Comparison of ENCODE assay signal across 37 cellular contexts in genomic region chr11:2118674-2119073, GRCh38. TPM values are rescaled to one million over a fixed set of nuclear protein-coding genes. Genes with fewer than 3 reads are reported as not detected.
"Had no signal": no experiment of that assay in that cellular context is flagged by ENCODE, and none has a peak within 500 bp of the region (broad histone marks: within the 10 kb centered on the region; RNA-seq: fewer than 3 reads in every experiment).

No MANE protein-coding gene starts in this region.

- H3K27me3 ChIP-seq: brain microvascular endothelial cell, cardiac muscle cell had no signal

- FAIRE-seq: astrocyte, TTC549 had no signal

- H3K27ac ChIP-seq: body of pancreas, brain microvascular endothelial cell, breast epithelium, cardiac muscle cell, VCaP had no signal

- H3K4me1 ChIP-seq: body of pancreas, breast epithelium had no signal

- ATAC-seq: activated CD8-positive, alpha-beta T cell treated with anti-CD3 and anti-CD28 coated beads for 36 hours; activated naive CD4-positive, alpha-beta T cell treated with anti-CD3 and anti-CD28 coated beads, Interleukin-2, amount 50 U/mL, for 72 hours; activated T-cell treated with anti-CD3 and anti-CD28 coated beads, Interleukin-2, amount 50 U/mL, for 4 hours; activated T-cell treated with anti-CD3 and anti-CD28 coated beads, Interleukin-2, amount 50 U/mL, for 72 hours; activated T-helper 17 cell treated with anti-CD3 and anti-CD28 coated beads, Interleukin-2, amount 50 U/mL, for 72 hours; body of pancreas had no signal

- H3K36me3 ChIP-seq: brain microvascular endothelial cell, breast epithelium, cardiac muscle cell had no signal

- DNase-seq: activated B cell treated with CpG ODN at 0.5 μM for 24 hours; activated CD4-positive, alpha-beta memory T cell treated with anti-CD3 and anti-CD28 coated beads for 36 hours; activated CD4-positive, alpha-beta T cell treated with anti-CD3 and anti-CD28 coated beads for 4 hours; activated CD4-positive, alpha-beta T cell treated with anti-CD3 and anti-CD28 coated beads, Interleukin-2, amount 10 ng/mL, durations not matched to agents 24 days and 14 days; activated CD4-positive, alpha-beta T cell treated with anti-CD3 and anti-CD28 coated beads, Interleukin-2, amount 50 U/mL, for 1 hour; activated CD4-positive, alpha-beta T cell treated with anti-CD3 and anti-CD28 coated beads, Interleukin-2, amount 50 U/mL, for 4 hours; activated CD4-positive, CD25-positive, alpha-beta regulatory T cell treated with anti-CD3 and anti-CD28 coated beads, Interleukin-2, amount 50 U/mL, for 72 hours; activated CD8-positive, alpha-beta memory T cell treated with anti-CD3 and anti-CD28 coated beads, Interleukin-2, amount 50 U/mL, for 4 hours; activated CD8-positive, alpha-beta T cell treated with anti-CD3 and anti-CD28 coated beads for 36 hours; activated effector memory CD4-positive, alpha-beta T cell treated with anti-CD3 and anti-CD28 coated beads, Interleukin-2, amount 50 U/mL, for 16 hours; activated gamma-delta T cell treated with Interleukin-2 at 50 U/mL for 16 hours; activated naive CD4-positive, alpha-beta T cell; activated naive CD4-positive, alpha-beta T cell treated with anti-CD3 and anti-CD28 coated beads for 36 hours; activated naive CD4-positive, alpha-beta T cell treated with anti-CD3 and anti-CD28 coated beads, Interleukin-2, amount 50 U/mL, for 16 hours; activated naive CD8-positive, alpha-beta T cell treated with anti-CD3 and anti-CD28 coated beads for 36 hours; activated T-cell treated with anti-CD3 and anti-CD28 coated beads for 4 hours; activated T-cell treated with anti-CD3 and anti-CD28 coated beads, Interleukin-2, amount 50 U/mL, for 1 hour; activated T-cell treated with anti-CD3 and anti-CD28 coated beads, Interleukin-2, amount 50 U/mL, for 4 hours; activated T-cell treated with anti-CD3 and anti-CD28 coated beads, Interleukin-2, amount 50 U/mL, for 72 hours; amniotic stem cell; aorta; body of pancreas; brain microvascular endothelial cell; central memory CD4-positive, alpha-beta T cell; T-helper 1 cell; T-helper 2 cell; T-helper 9 cell had no signal

- H3K4me3 ChIP-seq: body of pancreas, breast epithelium, cardiac muscle cell had no signal

RNA-seq across cellular contexts. Expression of gene IGF2, which starts 20.5 kb away (rescaled TPM):
- total RNA-seq: activated B cell treated with CpG ODN at 0.5 μM for 24 hours had no signal

RNA-seq across cellular contexts. Expression of gene INS, which starts 42.3 kb away (rescaled TPM):
- total RNA-seq: activated B cell treated with CpG ODN at 0.5 μM for 24 hours; activated CD4-positive, alpha-beta memory T cell treated with anti-CD3 and anti-CD28 coated beads for 36 hours; activated CD4-positive, alpha-beta T cell treated with anti-CD3 and anti-CD28 coated beads, Interleukin-2, amount 10 ng/mL, durations not matched to agents 24 days and 14 days; activated CD8-positive, alpha-beta memory T cell treated with anti-CD3 and anti-CD28 coated beads for 36 hours; activated CD8-positive, alpha-beta T cell treated with anti-CD3 and anti-CD28 coated beads for 36 hours; activated naive CD4-positive, alpha-beta T cell treated with anti-CD3 and anti-CD28 coated beads for 36 hours; activated naive CD4-positive, alpha-beta T cell treated with anti-CD3 and anti-CD28 coated beads, Interleukin-2, amount 50 U/mL, for 72 hours; activated naive CD8-positive, alpha-beta T cell treated with anti-CD3 and anti-CD28 coated beads for 36 hours; activated T-cell treated with anti-CD3 and anti-CD28 coated beads, Interleukin-2, amount 50 U/mL, for 4 hours; activated T-cell treated with anti-CD3 and anti-CD28 coated beads, Interleukin-2, amount 50 U/mL, for 72 hours; activated T-helper 1 cell treated with anti-CD3 and anti-CD28 coated beads, Interleukin-12 subunit alpha, Interleukin-12 subunit beta, Interleukin-2, Interleukin-4 antibody, amounts not matched to agents 30 ng/mL and 10 ng/mL and 1 ng/mL, durations not matched to agents 14 hours and 24 hours and 36 hours; activated T-helper 17 cell treated with anti-CD3 and anti-CD28 coated beads, Interleukin-2, amount 50 U/mL, for 72 hours; astrocyte; breast epithelium; cardiac muscle cell; cerebellum had no signal

RNA-seq across cellular contexts. Expression of gene TH, which starts 52.9 kb away (rescaled TPM):
- total RNA-seq: activated B cell treated with CpG ODN at 0.5 μM for 24 hours; activated CD4-positive, alpha-beta memory T cell treated with anti-CD3 and anti-CD28 coated beads for 36 hours; activated CD4-positive, alpha-beta T cell treated with anti-CD3 and anti-CD28 coated beads, Interleukin-2, amount 10 ng/mL, durations not matched to agents 24 days and 14 days; activated CD8-positive, alpha-beta memory T cell treated with anti-CD3 and anti-CD28 coated beads for 36 hours; activated CD8-positive, alpha-beta T cell treated with anti-CD3 and anti-CD28 coated beads for 36 hours; activated naive CD4-positive, alpha-beta T cell treated with anti-CD3 and anti-CD28 coated beads for 36 hours; activated naive CD4-positive, alpha-beta T cell treated with anti-CD3 and anti-CD28 coated beads, Interleukin-2, amount 50 U/mL, for 72 hours; activated naive CD8-positive, alpha-beta T cell treated with anti-CD3 and anti-CD28 coated beads for 36 hours; activated T-cell treated with anti-CD3 and anti-CD28 coated beads, Interleukin-2, amount 50 U/mL, for 4 hours; activated T-cell treated with anti-CD3 and anti-CD28 coated beads, Interleukin-2, amount 50 U/mL, for 72 hours; activated T-helper 1 cell treated with anti-CD3 and anti-CD28 coated beads, Interleukin-12 subunit alpha, Interleukin-12 subunit beta, Interleukin-2, Interleukin-4 antibody, amounts not matched to agents 30 ng/mL and 10 ng/mL and 1 ng/mL, durations not matched to agents 14 hours and 24 hours and 36 hours; activated T-helper 17 cell treated with anti-CD3 and anti-CD28 coated beads, Interleukin-2, amount 50 U/mL, for 72 hours; astrocyte; breast epithelium; cardiac muscle cell had no signal
